ENCODE assay signal across 18 cellular contexts in the genomic region with DNA sequence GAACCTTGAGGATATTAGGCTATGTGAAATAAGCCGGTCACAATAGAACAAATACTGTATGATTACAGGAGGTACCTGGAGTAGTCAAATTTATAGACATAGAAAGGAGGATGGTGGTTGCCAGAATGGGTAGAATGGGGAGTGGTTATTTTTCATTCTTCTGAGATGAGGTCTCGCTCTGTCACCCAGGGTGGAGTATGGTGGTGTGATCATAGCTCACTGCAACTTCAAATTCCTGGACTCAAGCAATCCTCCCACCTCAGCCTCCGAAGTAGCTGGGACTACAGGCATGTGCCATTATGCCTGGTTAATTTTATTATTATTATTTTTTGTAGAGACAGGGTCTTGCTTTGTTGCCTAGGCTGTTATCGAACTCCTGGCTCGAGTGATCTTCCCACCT. TPM values are rescaled to one million over a fixed set of nuclear protein-coding genes. Genes with fewer than 3 reads are reported as not detected.
DNase-seq lines count a peak whose midpoint lies in the region; ATAC-seq and TF ChIP-seq lines count a peak whose summit lies in the region.
"Had no signal": no experiment of that assay in that cellular context is flagged by ENCODE, and none has a peak within 500 bp of the region (broad histone marks: within the 10 kb centered on the region; RNA-seq: fewer than 3 reads in every experiment).

No MANE protein-coding gene starts in this region.

- no peaks in the 10 kb centered on the region for H3K9me3 ChIP-seq in mesenchymal stem cell (ENCODE audit: control insufficient read depth, low read length)
- no peaks in the 10 kb centered on the region for H3K9me3 ChIP-seq in smooth muscle cell (replicated peaks; ENCODE audit: low read depth)

- no peak for TF ChIP-seq CTCF in smooth muscle cell (IDR thresholded peaks at IDR 0.05; ENCODE audit: borderline replicate concordance, insufficient read depth, poor library complexity, severe bottlenecking)

- H3K4me1 ChIP-seq in mesenchymal stem cell (ENCODE audit: control insufficient read depth, insufficient read depth, low read depth, low read length): peaks cover 11% of the 10 kb centered on the region
- H3K4me1 ChIP-seq in smooth muscle cell (ENCODE audit: low read depth): peaks cover 5% of the 10 kb centered on the region

- H4K8ac ChIP-seq in mesenchymal stem cell (ENCODE audit: low read length): no peak overlapping the region

- ATAC-seq in naive thymus-derived CD8-positive, alpha-beta T cell: no peak
- ATAC-seq in GM18867 (IDR thresholded peaks at IDR 0.05; ENCODE audit: unreplicated experiment): no peak
- ATAC-seq: HepG2, Panc1 had no signal

- H4K91ac ChIP-seq in mesenchymal stem cell (ENCODE audit: low read length): no peak overlapping the region

- no peak overlapping the region for H3K27ac Mint-ChIP-seq in naive thymus-derived CD8-positive, alpha-beta T cell
- H3K27ac Mint-ChIP-seq: HFFc6 had no signal

- peaks cover 47 to 60% of the 10 kb centered on the region in 2 experiments for H3K36me3 ChIP-seq in mesenchymal stem cell (ENCODE audit: control insufficient read depth in 1 of 2, insufficient read depth in 2 of 2, low read depth in 1 of 2, low read length in 2 of 2)
- no peaks in the 10 kb centered on the region for H3K36me3 ChIP-seq in smooth muscle cell (ENCODE audit: low read depth)

- no peak overlapping the region for H3K4ac ChIP-seq in mesenchymal stem cell (ENCODE audit: low read depth in 1 of 2, low read length in 2 of 2)

- H3K4me3 Mint-ChIP-seq in naive thymus-derived CD8-positive, alpha-beta T cell: no peak overlapping the region
- H3K4me3 Mint-ChIP-seq: HFFc6 had no signal

- no peak overlapping the region for H3K18ac ChIP-seq in mesenchymal stem cell (ENCODE audit: low read depth in 1 of 2, low read length in 2 of 2)

- no peak overlapping the region for H2BK120ac ChIP-seq in mesenchymal stem cell (ENCODE audit: low read depth, low read length)

- no peaks in the 10 kb centered on the region for H3K36me3 Mint-ChIP-seq in naive thymus-derived CD8-positive, alpha-beta T cell

- H3K27me3 ChIP-seq in mesenchymal stem cell (ENCODE audit: control insufficient read depth in 1 of 2, insufficient read depth in 1 of 2, low read length in 2 of 2): no peaks in the 10 kb centered on the region
- H3K27me3 ChIP-seq in smooth muscle cell (ENCODE audit: low read depth): no peaks in the 10 kb centered on the region

- H2BK5ac ChIP-seq in mesenchymal stem cell (ENCODE audit: low read depth, low read length, poor library complexity, severe bottlenecking): no peak overlapping the region

- H2BK12ac ChIP-seq in mesenchymal stem cell (ENCODE audit: low read length in 2 of 2): no peak overlapping the region

- H2BK15ac ChIP-seq in mesenchymal stem cell (ENCODE audit: low read depth, poor library complexity, severe bottlenecking): no peak overlapping the region

- no peak overlapping the region for H3K23ac ChIP-seq in mesenchymal stem cell (ENCODE audit: low read length in 2 of 2)

- POLR2A ChIA-PET in naive thymus-derived CD8-positive, alpha-beta T cell (lab: Charles Lee): no interaction called here

- H3K27me3 Mint-ChIP-seq in naive thymus-derived CD8-positive, alpha-beta T cell: peaks cover 0 to 13% (median 2%) of the 10 kb centered on the region in 5 donors

- H2AK5ac ChIP-seq in mesenchymal stem cell (ENCODE audit: low read length, severe bottlenecking): no peak overlapping the region

- H3K79me2 ChIP-seq in smooth muscle cell (ENCODE audit: low read depth): peaks cover 84% of the 10 kb centered on the region

- H3K9ac ChIP-seq in mesenchymal stem cell (ENCODE audit: low read length) (peak overlapping the region; percentile 54), smooth muscle cell (ENCODE audit: low read depth) (peak overlapping the region; percentile 15)
- H3K9ac ChIP-seq: KMS-11 had no signal

- H3K4me1 Mint-ChIP-seq in naive thymus-derived CD8-positive, alpha-beta T cell: peaks cover 0 to 3% (median 0%) of the 10 kb centered on the region in 4 donors

- H3K14ac ChIP-seq in mesenchymal stem cell (ENCODE audit: low read length in 2 of 2): no peak overlapping the region

- H3K4me3 ChIP-seq in mesenchymal stem cell (ENCODE audit: insufficient read depth in 1 of 2, low read depth in 1 of 2, low read length in 2 of 2) (no peak overlapping the region), smooth muscle cell (no peak overlapping the region)

- H2AFZ ChIP-seq in mesenchymal stem cell (ENCODE audit: low read depth, low read length): no peak overlapping the region
- no peak overlapping the region for H2AFZ ChIP-seq in smooth muscle cell (ENCODE audit: low read depth)

- no peak for DNase-seq in epithelial cell of prostate (ENCODE audit: low read depth, low spot score)
- DNase-seq in mesenchymal stem cell: no peak
- no peak for DNase-seq in smooth muscle cell (lab: John Stamatoyannopoulos, UW; ENCODE audit: unreplicated experiment)
- DNase-seq in OCI-M2 (lab: John Stamatoyannopoulos, UW; ENCODE audit: unreplicated experiment): no peak
- DNase-seq in naive thymus-derived CD8-positive, alpha-beta T cell: no peak
- DNase-seq in iPS-NIHi11 (ENCODE audit: low spot score): no peak
- DNase-seq: ACHN, AML-193, COR-L47, HFFc6, NCI-H1092, NCI-H146, NCI-H2081 treated with DMSO at 0.1 percent for 48 hours, NCI-H510A treated with DMSO at 0.1 percent for 48 hours had no signal

- H4K20me1 ChIP-seq in smooth muscle cell (ENCODE audit: low read depth): peaks cover 100% of the 10 kb centered on the region

- 97% methylated on average over 4 of the region's 5 CpGs for WGBS in mesenchymal stem cell
- WGBS in smooth muscle cell (ENCODE audit: low lambda C conversion rate): 91% methylated on average over 5 of the region's 5 CpGs

- no peak overlapping the region for H3K4me2 ChIP-seq in mesenchymal stem cell (ENCODE audit: low read length, poor library complexity, severe bottlenecking)
- no peak overlapping the region for H3K4me2 ChIP-seq in smooth muscle cell
- H3K4me2 ChIP-seq: KMS-11 had no signal

- H3F3A ChIP-seq in smooth muscle cell (ENCODE audit: low read depth): peaks cover 15% of the 10 kb centered on the region

- H3K79me1 ChIP-seq in mesenchymal stem cell (replicated peaks; ENCODE audit: low read length, poor library complexity, severe bottlenecking): peaks cover 57% of the 10 kb centered on the region

- H3K9me3 Mint-ChIP-seq in naive thymus-derived CD8-positive, alpha-beta T cell: no peaks in the 10 kb centered on the region
- H3K9me3 Mint-ChIP-seq: HFFc6 had no signal

- peak overlapping the region; percentile 74 for H3K27ac ChIP-seq in epithelial cell of prostate
- no peak overlapping the region for H3K27ac ChIP-seq in mesenchymal stem cell (ENCODE audit: low read length, poor library complexity, severe bottlenecking)
- H3K27ac ChIP-seq in smooth muscle cell (ENCODE audit: low read depth): peak overlapping the region; percentile 44
- H3K27ac ChIP-seq: KMS-11 had no signal

RNA-seq across cellular contexts. Expression of a gene that starts 27.1 kb away (rescaled TPM):
- 25.7 TPM for polyA plus RNA-seq in mesenchymal stem cell (2013, experiment 1 of 2)
- polyA plus RNA-seq in mesenchymal stem cell (2013, experiment 2 of 2): 23.0 TPM
- total RNA-seq in smooth muscle cell: 36.5 and 36.7 TPM in 2 replicates
- polyA plus RNA-seq in smooth muscle cell: 39.4 and 43.7 TPM in 2 replicates
- under 1 TPM; 0.47 to 0.55 TPM for total RNA-seq in naive thymus-derived CD8-positive, alpha-beta T cell
- polyA plus RNA-seq in naive thymus-derived CD8-positive, alpha-beta T cell: under 1 TPM in 2 of 3 donors, not detected in 1; 0.09 to 0.10 TPM

Comparison
In these comparisons a context has a peak if more than half of its experiments do, and no peak if none do; other contexts are left out.
1. RNA of a gene that starts 27.1 kb away (total RNA-seq): 36.5 to 36.7 TPM in smooth muscle cell; 0.47 to 0.55 TPM in naive thymus-derived CD8-positive, alpha-beta T cell; every median in the first group is over 10 times any median in the second.